ENCODE assay signal across 8 cellular contexts in genomic region chr1:10755977-10756521, GRCh38. TPM values are rescaled to one million over a fixed set of nuclear protein-coding genes. Genes with fewer than 3 reads are reported as not detected.
DNase-seq lines count a peak whose midpoint lies in the region; ATAC-seq and TF ChIP-seq lines count a peak whose summit lies in the region.

No MANE protein-coding gene starts in this region.

- H3K4me1 Mint-ChIP-seq in activated CD8-positive, alpha-beta memory T cell treated with anti-CD3 and anti-CD28 coated beads, Interleukin-2, amount 10 ng/mL, durations not matched to agents 7 days and 5 days, result no peaks in the 10 kb centered on the region

- TF ChIP-seq CTCF in foreskin fibroblast (IDR thresholded peaks at IDR 0.05; ENCODE audit: low read depth, low read length), result no peak
- no peak for TF ChIP-seq CTCF in brain microvascular endothelial cell (IDR thresholded peaks at IDR 0.05; ENCODE audit: low read depth, low read length, missing control alignments)

- peak; percentile 73 for ATAC-seq in activated CD8-positive, alpha-beta memory T cell treated with anti-CD3 and anti-CD28 coated beads, Interleukin-2, amount 10 ng/mL, durations not matched to agents 7 days and 5 days
- ATAC-seq in HG03460 (IDR thresholded peaks at IDR 0.05; ENCODE audit: unreplicated experiment), result no peak

- DNase-seq in EH (ENCODE audit: low read depth), result peak; percentile 39
- peak; percentile 39 for DNase-seq in NCI-H526 treated with DMSO at 0.1 percent for 48 hours (lab: John Stamatoyannopoulos, UW)
- peak; percentile 59 for DNase-seq in activated CD8-positive, alpha-beta memory T cell treated with anti-CD3 and anti-CD28 coated beads, Interleukin-2, amount 10 ng/mL, durations not matched to agents 7 days and 5 days
- peak; percentile 10 to 47 for DNase-seq in foreskin fibroblast
- no peak for DNase-seq in C1 segment of cervical spinal cord (lab: John Stamatoyannopoulos, UW)
- no peak for DNase-seq in brain microvascular endothelial cell

- peaks cover 3% of the 10 kb centered on the region for H3K27me3 ChIP-seq in brain microvascular endothelial cell (replicated peaks)

- no peaks in the 10 kb centered on the region for H3K9me3 Mint-ChIP-seq in activated CD8-positive, alpha-beta memory T cell treated with anti-CD3 and anti-CD28 coated beads, Interleukin-2, amount 10 ng/mL, durations not matched to agents 7 days and 5 days (ENCODE audit: low read depth)

- H3K27me3 Mint-ChIP-seq in activated CD8-positive, alpha-beta memory T cell treated with anti-CD3 and anti-CD28 coated beads, Interleukin-2, amount 10 ng/mL, durations not matched to agents 7 days and 5 days, result peaks cover 3% of the 10 kb centered on the region

- H3K27ac Mint-ChIP-seq in activated CD8-positive, alpha-beta memory T cell treated with anti-CD3 and anti-CD28 coated beads, Interleukin-2, amount 10 ng/mL, durations not matched to agents 7 days and 5 days, result no peak overlapping the region

- CTCF ChIA-PET in activated CD8-positive, alpha-beta memory T cell treated with anti-CD3 and anti-CD28 coated beads, Interleukin-2, amount 10 ng/mL, durations not matched to agents 7 days and 5 days (lab: Charles Lee), result no interaction called here

- H3K4me3 ChIP-seq in foreskin fibroblast (ENCODE audit: low read depth in 1 of 2, low read length in 2 of 2) (no peak overlapping the region), skin epidermis (no peak overlapping the region), brain microvascular endothelial cell (ENCODE audit: low read depth, low read length) (no peak overlapping the region)

- H3K27ac ChIP-seq in skin epidermis (peak overlapping the region in 15 of 21 experiments; percentile 13 to 75 (median 56)), brain microvascular endothelial cell (no peak overlapping the region)

- no peaks in the 10 kb centered on the region for H3K36me3 ChIP-seq in brain microvascular endothelial cell (replicated peaks)

- H3K36me3 Mint-ChIP-seq in activated CD8-positive, alpha-beta memory T cell treated with anti-CD3 and anti-CD28 coated beads, Interleukin-2, amount 10 ng/mL, durations not matched to agents 7 days and 5 days, result no peaks in the 10 kb centered on the region

- H3K4me3 Mint-ChIP-seq in activated CD8-positive, alpha-beta memory T cell treated with anti-CD3 and anti-CD28 coated beads, Interleukin-2, amount 10 ng/mL, durations not matched to agents 7 days and 5 days, result no peak overlapping the region

- in situ Hi-C loops in brain microvascular endothelial cell (cut with HindIII; ENCODE audit: low pct_ligation_motif_present, low sequenced_read_pairs), result no loop called here

RNA-seq across cellular contexts. Expression of gene CASZ1, which starts 40.4 kb away (rescaled TPM):
- 10 to 100 TPM in 1 of 2 experiments, 1 to 10 TPM in 1; 8.8 to 16.3 TPM for total RNA-seq in activated CD8-positive, alpha-beta memory T cell treated with anti-CD3 and anti-CD28 coated beads, Interleukin-2, amount 10 ng/mL, durations not matched to agents 7 days and 5 days

Comparison
In these comparisons a context has a peak if more than half of its experiments do, and no peak if none do; other contexts are left out.
1. DNase-seq: peak in EH (single experiment), NCI-H526 treated with DMSO at 0.1 percent for 48 hours (single experiment), activated CD8-positive, alpha-beta memory T cell treated with anti-CD3 and anti-CD28 coated beads, Interleukin-2, amount 10 ng/mL, durations not matched to agents 7 days and 5 days (single experiment) and foreskin fibroblast (2 of 2); none in C1 segment of cervical spinal cord (0 of 14) and brain microvascular endothelial cell (single experiment).